In genomic region chr7:132190683-132191082, GRCh38 we compare ENCODE assay signal across 24 cellular contexts.
"Had no signal": no experiment of that assay in that cellular context is flagged by ENCODE, and none has a peak within 500 bp of the region (broad histone marks: within the 10 kb centered on the region; RNA-seq: fewer than 3 reads in every experiment).

No MANE protein-coding gene starts in this region.

- H3K9ac ChIP-seq: KMS-11 had no signal

- H3K4me1 Mint-ChIP-seq: IgD-negative memory B cell had no signal

- H3K27ac Mint-ChIP-seq: IgD-negative memory B cell had no signal

- H3K4me3 ChIP-seq: K562 had no signal

- H3K4me2 ChIP-seq: KMS-11 had no signal

- H3K27ac ChIP-seq: HL-60, KMS-11, RWPE1 had no signal

- DNase-seq: Kasumi-1, MM.1S, MV-4-11, NCI-H1048, NCI-H1105, NCI-H1417, NCI-H1436 treated with DMSO at 0.1 percent for 48 hours, NCI-H1694, NCI-H187 treated with DMSO at 0.1 percent for 48 hours, NCI-H2029 treated with DMSO at 0.1 percent for 48 hours, NCI-H2171 treated with DMSO at 0.1 percent for 48 hours, NCI-H345, NCI-H446 treated with DMSO at 0.1 percent for 48 hours, NCI-H510A treated with DMSO at 0.1 percent for 48 hours, NCI-H526, NCI-H82, SHP77 had no signal

- H3K4me3 Mint-ChIP-seq: IgD-negative memory B cell had no signal

- H3K27me3 Mint-ChIP-seq: IgD-negative memory B cell had no signal

- FAIRE-seq: HTR-8/SVneo, K562, RCC 7860 had no signal
